Comparison of ENCODE assay signal across 25 cellular contexts in the genomic region with DNA sequence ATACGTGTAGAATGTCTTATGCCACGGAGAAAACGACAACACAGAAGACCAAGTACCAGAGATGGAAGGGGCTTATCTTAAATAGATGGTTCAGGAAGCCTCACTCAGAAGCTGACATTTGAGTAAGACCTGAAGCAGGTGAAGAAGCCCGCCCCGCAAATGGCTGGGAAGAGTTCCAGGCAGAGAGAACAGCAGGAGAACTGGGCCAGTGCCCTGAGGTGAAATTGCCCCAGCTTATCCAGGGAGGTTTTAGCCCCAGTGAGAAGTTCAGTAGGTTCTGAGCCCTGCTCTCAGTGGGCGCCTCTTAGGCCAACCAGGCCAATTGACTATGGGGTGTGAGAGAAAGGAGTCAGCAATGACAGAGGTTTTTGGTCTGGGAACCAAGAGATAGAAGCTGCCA.
"Had no signal": no experiment of that assay in that cellular context is flagged by ENCODE, and none has a peak within 500 bp of the region (broad histone marks: within the 10 kb centered on the region; RNA-seq: fewer than 3 reads in every experiment).

No MANE protein-coding gene starts in this region.

- FAIRE-seq: bronchial epithelial cell, K562 had no signal

- H3K4me3 ChIP-seq: ascending aorta, body of pancreas, K562, SJCRH30 had no signal

- H3K9ac ChIP-seq: SK-N-SH had no signal

- H3K27ac ChIP-seq: body of pancreas, SJCRH30, VCaP had no signal

- ATAC-seq: body of pancreas, K562, Right ventricle myocardium inferior had no signal

- H3K36me3 ChIP-seq: ascending aorta, SJCRH30 had no signal

- H3K27me3 ChIP-seq: ascending aorta, body of pancreas, SJCRH30 had no signal

- H3K4me2 ChIP-seq: SK-N-SH had no signal

- H3K9me3 ChIP-seq: ascending aorta, body of pancreas, SJCRH30, SK-N-SH had no signal

- H3K4me1 ChIP-seq: body of pancreas had no signal

- DNase-seq: activated CD4-positive, alpha-beta memory T cell treated with anti-CD3 and anti-CD28 coated beads for 36 hours; activated CD4-positive, alpha-beta T cell treated with anti-CD3 and anti-CD28 coated beads, Interleukin-2, amount 10 ng/mL, durations not matched to agents 7 days and 5 days; activated CD4-positive, CD25-positive, alpha-beta regulatory T cell; activated CD8-positive, alpha-beta memory T cell treated with anti-CD3 and anti-CD28 coated beads for 24 hours; activated gamma-delta T cell treated with Interleukin-2 at 50 U/mL for 16 hours; activated naive CD4-positive, alpha-beta T cell treated with anti-CD3 and anti-CD28 coated beads, Interleukin-2, amount 50 U/mL, for 16 hours; activated T-cell treated with anti-CD3 and anti-CD28 coated beads, Interleukin-2, amount 50 U/mL, for 48 hours; body of pancreas; central memory CD4-positive, alpha-beta T cell; Karpas-422; MM.1S; NCI-H1105; NCI-H1436; NCI-H1694 treated with DMSO at 0.1 percent for 48 hours; NCI-H2081; NCI-H446; NCI-H524; RPMI8226; SJCRH30; SK-N-SH had no signal
